Comparison of ENCODE assay signal across 13 cellular contexts in the genomic region with DNA sequence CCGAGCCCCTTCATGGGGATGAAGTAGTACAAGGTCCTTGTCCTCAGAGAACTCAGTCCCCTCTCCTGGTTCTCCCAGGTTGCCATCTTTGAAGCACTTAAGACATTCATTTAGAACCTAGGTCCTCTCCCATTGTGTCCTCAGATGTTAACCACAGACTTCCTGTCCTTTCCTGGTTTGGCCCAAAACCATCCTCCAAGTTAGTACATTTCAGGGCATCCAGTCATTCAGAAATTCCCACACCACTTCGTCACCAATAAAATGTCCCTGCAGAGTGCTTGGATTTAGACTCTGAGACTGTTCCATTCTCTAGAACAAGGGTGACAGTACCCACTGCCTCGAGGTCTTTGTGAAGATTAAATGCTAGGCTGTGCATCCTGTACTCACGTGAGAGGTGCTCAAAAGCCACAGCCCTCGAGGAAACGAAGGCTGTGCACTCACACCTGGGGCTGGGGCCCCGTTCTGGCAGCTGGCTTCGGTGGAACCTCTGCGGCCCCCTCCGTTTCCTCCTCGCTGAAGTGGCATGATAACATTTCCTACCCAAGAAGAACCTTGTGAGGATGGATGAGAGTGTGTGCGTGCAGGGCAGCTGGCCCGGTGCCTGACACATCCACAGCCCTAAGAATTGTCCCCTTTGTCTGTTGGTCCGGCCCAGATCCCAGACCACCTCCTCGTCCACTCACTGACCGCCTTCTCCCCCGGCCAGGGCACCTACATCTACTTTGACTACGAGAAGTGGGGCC. TPM values are rescaled to one million over a fixed set of nuclear protein-coding genes. Genes with fewer than 3 reads are reported as not detected.
A peak's percentile ranks its signal among the peaks of the same experiment; 100 is the strongest.
DNase-seq lines count a peak whose midpoint lies in the region; ATAC-seq and TF ChIP-seq lines count a peak whose summit lies in the region.
"Had no signal": no experiment of that assay in that cellular context is flagged by ENCODE, and none has a peak within 500 bp of the region (broad histone marks: within the 10 kb centered on the region; RNA-seq: fewer than 3 reads in every experiment).

No MANE protein-coding gene starts in this region.

- H3K4me3 Mint-ChIP-seq in CD4-positive, CD25-positive, alpha-beta regulatory T cell: peak overlapping the region; percentile 29 to 86 (median 59)
- no peak overlapping the region for H3K4me3 Mint-ChIP-seq in mesothelial cell of epicardium
- H3K4me3 Mint-ChIP-seq: brain had no signal

- H3K36me3 Mint-ChIP-seq in CD4-positive, CD25-positive, alpha-beta regulatory T cell: peaks cover 31% of the 10 kb centered on the region
- peaks cover 29% of the 10 kb centered on the region for H3K36me3 Mint-ChIP-seq in mesothelial cell of epicardium

- no peaks in the 10 kb centered on the region for H3K9me3 ChIP-seq in CD4-positive, CD25-positive, alpha-beta regulatory T cell (ENCODE audit: control insufficient read depth in 2 of 2, low read length in 2 of 2)
- H3K9me3 ChIP-seq: thyroid gland had no signal

- peaks cover 4 to 52% (median 20%) of the 10 kb centered on the region in 4 donors for H3K4me1 Mint-ChIP-seq in CD4-positive, CD25-positive, alpha-beta regulatory T cell
- H3K4me1 Mint-ChIP-seq in mesothelial cell of epicardium: peaks cover 12% of the 10 kb centered on the region

- peaks cover 36% of the 10 kb centered on the region for H3K4me1 ChIP-seq in CD4-positive, CD25-positive, alpha-beta regulatory T cell (ENCODE audit: control insufficient read depth, insufficient read depth, low read length, poor library complexity, severe bottlenecking)

- no peaks in the 10 kb centered on the region for H3K27me3 ChIP-seq in CD4-positive, CD25-positive, alpha-beta regulatory T cell (ENCODE audit: control insufficient read depth, insufficient read depth, low read length)
- H3K27me3 ChIP-seq: thyroid gland had no signal

- H3K27ac Mint-ChIP-seq in CD4-positive, CD25-positive, alpha-beta regulatory T cell: peak overlapping the region; percentile 24 to 86 (median 66)
- no peak overlapping the region for H3K27ac Mint-ChIP-seq in mesothelial cell of epicardium

- no peaks in the 10 kb centered on the region for H3K27me3 Mint-ChIP-seq in CD4-positive, CD25-positive, alpha-beta regulatory T cell
- H3K27me3 Mint-ChIP-seq in mesothelial cell of epicardium (ENCODE audit: low read depth): no peaks in the 10 kb centered on the region

- H3K4me3 ChIP-seq in CD4-positive, CD25-positive, alpha-beta regulatory T cell (ENCODE audit: low read depth, low read length): no peak overlapping the region
- H3K4me3 ChIP-seq: thyroid gland had no signal

- peak in 1 of 2 donors; percentile 6 for ATAC-seq in CD4-positive, CD25-positive, alpha-beta regulatory T cell (ENCODE audit: low read depth in 2 of 2)

- H3K36me3 ChIP-seq in CD4-positive, CD25-positive, alpha-beta regulatory T cell (ENCODE audit: control insufficient read depth, insufficient read depth, low read length): peaks cover 82% of the 10 kb centered on the region

- H3K27ac ChIP-seq in CD4-positive, CD25-positive, alpha-beta regulatory T cell (ENCODE audit: insufficient read depth, low read length, poor library complexity, severe bottlenecking): no peak overlapping the region
- H3K27ac ChIP-seq: parathyroid adenoma, thyroid gland had no signal

- TF ChIP-seq CTCF in mesothelial cell of epicardium (IDR thresholded peaks at IDR 0.05; ENCODE audit: unreplicated experiment): no peak

- peak in 2 of 3 donors; percentile 51 to 79 for DNase-seq in CD4-positive, CD25-positive, alpha-beta regulatory T cell
- DNase-seq in HCEC 1CT (peak; percentile 50), hepatic stellate cell (ENCODE audit: low spot score) (peak; percentile 65), mesothelial cell of epicardium (ENCODE audit: low spot score in 2 of 2, unreplicated experiment in 2 of 2) (no peak), HuH-7.5 (ENCODE audit: low spot score) (no peak), NK-92 (lab: John Stamatoyannopoulos, UW; ENCODE audit: unreplicated experiment) (no peak)
- peak; percentile 72 for DNase-seq in activated effector memory CD4-positive, alpha-beta T cell treated with anti-CD3 and anti-CD28 coated beads, Interleukin-2, amount 50 U/mL, for 16 hours
- no peak for DNase-seq in activated CD4-positive, CD25-positive, alpha-beta regulatory T cell (lab: John Stamatoyannopoulos, UW)
- DNase-seq: SHP77, thyroid gland had no signal

- H3K9me3 Mint-ChIP-seq in CD4-positive, CD25-positive, alpha-beta regulatory T cell: peaks cover 0 to 2% (median 0%) of the 10 kb centered on the region in 7 donors
- H3K9me3 Mint-ChIP-seq in mesothelial cell of epicardium: no peaks in the 10 kb centered on the region

RNA-seq across cellular contexts. Expression of a gene that starts 4.7 kb away (rescaled TPM):
- 9.3 TPM for total RNA-seq in CD4-positive, CD25-positive, alpha-beta regulatory T cell
- 10 to 100 TPM; 12.2 to 17.5 (median 13.8) TPM for polyA plus RNA-seq in CD4-positive, CD25-positive, alpha-beta regulatory T cell
- total RNA-seq in mesothelial cell of epicardium: 5.7 to 6.4 TPM (median 5.8 TPM) in 3 replicates

RNA-seq across cellular contexts. Expression of a gene that starts 17.2 kb away (rescaled TPM):
- total RNA-seq in CD4-positive, CD25-positive, alpha-beta regulatory T cell: 56.9 TPM
- polyA plus RNA-seq in CD4-positive, CD25-positive, alpha-beta regulatory T cell: 1 to 10 TPM; 3.9 to 6.6 (median 5.9) TPM
- 63.3 to 70.6 TPM (median 67.6 TPM) in 3 replicates for total RNA-seq in mesothelial cell of epicardium

RNA-seq across cellular contexts. Expression of a gene that starts 18.2 kb away (rescaled TPM):
- 1.1 TPM for total RNA-seq in CD4-positive, CD25-positive, alpha-beta regulatory T cell
- polyA plus RNA-seq in CD4-positive, CD25-positive, alpha-beta regulatory T cell: under 1 TPM in 3 of 4 donors, not detected in 1; 0.42 to 0.60 (median 0.49) TPM
- 57.6 to 69.5 TPM (median 63.5 TPM) in 3 replicates for total RNA-seq in mesothelial cell of epicardium
- total RNA-seq: fibroblast of villous mesenchyme had no signal

RNA-seq across cellular contexts. Expression of a gene that starts 34.6 kb away (rescaled TPM):
- 25.8 TPM for total RNA-seq in CD4-positive, CD25-positive, alpha-beta regulatory T cell
- 10 to 100 TPM; 10.8 to 17.2 (median 15.0) TPM for polyA plus RNA-seq in CD4-positive, CD25-positive, alpha-beta regulatory T cell
- total RNA-seq in mesothelial cell of epicardium: 102 to 113 TPM (median 110 TPM) in 3 replicates

RNA-seq across cellular contexts. Expression of a gene that starts 36.3 kb away (rescaled TPM):
- total RNA-seq in CD4-positive, CD25-positive, alpha-beta regulatory T cell: 10.1 TPM
- 10 to 100 TPM; 36.6 to 55.5 (median 49.7) TPM for polyA plus RNA-seq in CD4-positive, CD25-positive, alpha-beta regulatory T cell
- 43.9 to 50.1 TPM (median 47.5 TPM) in 3 replicates for total RNA-seq in mesothelial cell of epicardium

Comparison
In these comparisons a context has a peak if more than half of its experiments do, and no peak if none do; other contexts are left out.
1. DNase-seq: peak in CD4-positive, CD25-positive, alpha-beta regulatory T cell (2 of 3), HCEC 1CT (single experiment), activated effector memory CD4-positive, alpha-beta T cell treated with anti-CD3 and anti-CD28 coated beads, Interleukin-2, amount 50 U/mL, for 16 hours (single experiment) and hepatic stellate cell (single experiment); none in mesothelial cell of epicardium (0 of 2), activated CD4-positive, CD25-positive, alpha-beta regulatory T cell (0 of 4), HuH-7.5 (single experiment) and NK-92 (single experiment).
2. RNA of a gene that starts 18.2 kb away (total RNA-seq): 57.6 to 69.5 TPM in mesothelial cell of epicardium; 1.1 TPM in CD4-positive, CD25-positive, alpha-beta regulatory T cell (single experiment); every median in the first group is over 10 times any median in the second.